21 cellular contexts compared by ENCODE assay signal in the genomic region with DNA sequence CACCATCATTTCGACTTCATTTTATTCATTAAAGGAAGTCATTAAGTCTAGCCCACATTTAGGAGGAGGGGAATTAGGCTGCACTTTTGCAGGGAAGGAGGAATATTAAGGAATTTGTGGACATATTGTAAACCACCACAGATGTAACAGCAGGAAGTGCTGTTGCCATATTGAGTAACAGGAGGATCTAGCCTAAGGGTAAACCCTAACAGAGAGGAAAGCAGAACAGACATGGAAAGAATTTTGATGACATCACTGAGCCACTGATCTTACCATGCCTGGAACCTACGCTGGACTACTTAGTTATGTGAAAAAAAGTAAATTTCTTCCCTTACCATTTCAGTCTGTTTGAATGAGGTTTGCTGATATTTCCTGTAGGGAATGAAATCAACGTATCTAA.
DNase-seq lines count a peak whose midpoint lies in the region; ATAC-seq and TF ChIP-seq lines count a peak whose summit lies in the region.
"Had no signal": no experiment of that assay in that cellular context is flagged by ENCODE, and none has a peak within 500 bp of the region (broad histone marks: within the 10 kb centered on the region; RNA-seq: fewer than 3 reads in every experiment).

No MANE protein-coding gene starts in this region.

- no TSS peak for BruUV-seq in Calu3 (replicated peaks; lab: Mats Ljungman, UMichigan)

- no peaks in the 10 kb centered on the region for H3K27me3 Mint-ChIP-seq in Calu3 (ENCODE audit: unreplicated experiment)
- H3K27me3 Mint-ChIP-seq: effector memory CD8-positive, alpha-beta T cell had no signal

- CTCF ChIA-PET in Calu3 (lab: Charles Lee): no interaction called here

- TF ChIP-seq CTCF in NB4 (IDR thresholded peaks at IDR 0.05; ENCODE audit: low read depth, low read length) (no peak), choroid plexus epithelial cell (conservative IDR thresholded peaks at IDR 0.05; ENCODE audit: low read depth, low read length) (no peak), Calu3 (IDR thresholded peaks at IDR 0.05; ENCODE audit: unreplicated experiment) (no peak)

- H3K18ac ChIP-seq in trophoblast cell (ENCODE audit: low read length): no peak overlapping the region

- peaks cover 0 to 3% of the 10 kb centered on the region in 2 experiments for H3K36me3 ChIP-seq in trophoblast cell (ENCODE audit: control insufficient read depth in 1 of 2, insufficient read depth in 2 of 2, low read length in 2 of 2)
- H3K36me3 ChIP-seq: right lobe of liver, stomach had no signal

- H3K9me3 Mint-ChIP-seq in Calu3 (ENCODE audit: low read depth, unreplicated experiment): peaks cover 5% of the 10 kb centered on the region
- H3K9me3 Mint-ChIP-seq: effector memory CD8-positive, alpha-beta T cell had no signal

- H3K27ac ChIP-seq in trophoblast cell (ENCODE audit: low read depth, low read length): peak overlapping the region; percentile 88
- H3K27ac ChIP-seq: right lobe of liver, stomach had no signal

- no peak overlapping the region for H2BK120ac ChIP-seq in trophoblast cell (ENCODE audit: insufficient read depth, low read length, poor library complexity)

- H3K4me3 ChIP-seq in NB4 (ENCODE audit: low read depth, low read length): no peak overlapping the region
- H3K4me3 ChIP-seq in choroid plexus epithelial cell (ENCODE audit: low read depth, low read length): no peak overlapping the region
- no peak overlapping the region for H3K4me3 ChIP-seq in trophoblast cell (ENCODE audit: low read depth, low read length)
- H3K4me3 ChIP-seq: right lobe of liver, stomach had no signal

- H2BK5ac ChIP-seq in trophoblast cell (ENCODE audit: low read depth, low read length, poor library complexity): no peak overlapping the region

- no peak overlapping the region for H3K4me2 ChIP-seq in trophoblast cell (ENCODE audit: low read length)

- no peak overlapping the region for H3K14ac ChIP-seq in trophoblast cell (ENCODE audit: low read length)

- peaks cover 24% of the 10 kb centered on the region for H3K79me1 ChIP-seq in trophoblast cell (ENCODE audit: low read length)

- no peak overlapping the region for H4K12ac ChIP-seq in trophoblast cell (ENCODE audit: low read depth, low read length)

- no peak overlapping the region for H2BK12ac ChIP-seq in trophoblast cell (ENCODE audit: low read length)

- no peaks in the 10 kb centered on the region for H3K27me3 ChIP-seq in trophoblast cell (ENCODE audit: insufficient read depth, low read length)
- H3K27me3 ChIP-seq: right lobe of liver, stomach had no signal

- no peak overlapping the region for H3K4me3 Mint-ChIP-seq in Calu3 (ENCODE audit: low read depth, unreplicated experiment)
- H3K4me3 Mint-ChIP-seq: effector memory CD8-positive, alpha-beta T cell had no signal

- peaks cover 20% of the 10 kb centered on the region for H3K36me3 Mint-ChIP-seq in Calu3 (ENCODE audit: insufficient read depth, unreplicated experiment)

- ATAC-seq in GM19467 (IDR thresholded peaks at IDR 0.05; ENCODE audit: unreplicated experiment): no peak
- ATAC-seq: activated CD4-positive, CD25-positive, alpha-beta regulatory T cell treated with anti-CD3 and anti-CD28 coated beads, Interleukin-2, amount 50 U/mL, for 24 hours; effector memory CD8-positive, alpha-beta T cell; left colon; Right ventricle myocardium inferior had no signal

- H3K79me2 ChIP-seq in trophoblast cell (ENCODE audit: control insufficient read depth, insufficient read depth, low read length, poor library complexity): peaks cover 2% of the 10 kb centered on the region

- H4K91ac ChIP-seq in trophoblast cell (ENCODE audit: low read depth, low read length): peak overlapping the region; percentile 60

- H2AFZ ChIP-seq in trophoblast cell (ENCODE audit: insufficient read depth, low read length, poor library complexity): no peak overlapping the region

- no peak overlapping the region for H3K23ac ChIP-seq in trophoblast cell (ENCODE audit: low read length)

- H3K9me3 ChIP-seq in trophoblast cell (ENCODE audit: insufficient read depth, low read depth, low read length): peaks cover 2% of the 10 kb centered on the region
- H3K9me3 ChIP-seq: right lobe of liver had no signal

- no peak for TF ChIP-seq POLR2A in NB4 (IDR thresholded peaks at IDR 0.05; ENCODE audit: extremely low read depth, insufficient read length)

- H3K4me1 Mint-ChIP-seq in Calu3 (ENCODE audit: low read depth, unreplicated experiment): peaks cover 47% of the 10 kb centered on the region

- H2AK5ac ChIP-seq in trophoblast cell (ENCODE audit: low read length): no peak overlapping the region

- WGBS in trophoblast cell (ENCODE audit: extremely low coverage, insufficient coverage, insufficient read length): no CpG with 5 or more reads among the region's 3 CpGs

- H3K27ac Mint-ChIP-seq in Calu3 (ENCODE audit: unreplicated experiment): no peak overlapping the region
- H3K27ac Mint-ChIP-seq: effector memory CD8-positive, alpha-beta T cell had no signal

- H4K8ac ChIP-seq in trophoblast cell (ENCODE audit: low read depth, low read length): no peak overlapping the region

- peaks cover 6 to 9% of the 10 kb centered on the region in 2 experiments for H3K4me1 ChIP-seq in trophoblast cell (ENCODE audit: control insufficient read depth in 1 of 2, insufficient read depth in 2 of 2, low read length in 2 of 2)
- H3K4me1 ChIP-seq: right lobe of liver had no signal

- H3K4ac ChIP-seq in trophoblast cell (ENCODE audit: low read depth, low read length): no peak overlapping the region

- H3K9ac ChIP-seq in trophoblast cell (ENCODE audit: low read length): no peak overlapping the region

- DNase-seq in NCI-H146 (lab: John Stamatoyannopoulos, UW) (peak; percentile 4), NCI-H146 treated with DMSO at 0.1 percent for 48 hours (lab: John Stamatoyannopoulos, UW; ENCODE audit: unreplicated experiment) (no peak), NB4 (ENCODE audit: low read depth) (peak; percentile 47), choroid plexus epithelial cell (ENCODE audit: low read depth) (peak; percentile 44), trophoblast cell (peak; percentile 49 to 97), Calu3 (no peak)
- no peak for DNase-seq in activated CD8-positive, alpha-beta memory T cell treated with anti-CD3 and anti-CD28 coated beads, Interleukin-2, amount 50 U/mL, for 48 hours
- DNase-seq: C1 segment of cervical spinal cord; DMS79 treated with DMSO at 0.1 percent for 48 hours; effector memory CD8-positive, alpha-beta T cell; KG1; left colon; NCI-H1436 treated with DMSO at 0.1 percent for 48 hours; NCI-H345; NK-92 treated with Interleukin-12 subunit alpha and Interleukin-12 subunit beta, amount 100 ng/mL, for 24 hours; nucleus accumbens; right lobe of liver; stomach had no signal

- intact Hi-C loops in Calu3 (cut with micrococcal nuclease; ENCODE audit: unreplicated experiment): no loop called here

Comparison
In these comparisons a context has a peak if more than half of its experiments do, and no peak if none do; other contexts are left out.
1. DNase-seq: peak in NCI-H146 (single experiment), NB4 (single experiment), choroid plexus epithelial cell (single experiment) and trophoblast cell (2 of 2); none in NCI-H146 treated with DMSO at 0.1 percent for 48 hours (single experiment), activated CD8-positive, alpha-beta memory T cell treated with anti-CD3 and anti-CD28 coated beads, Interleukin-2, amount 50 U/mL, for 48 hours (single experiment) and Calu3 (single experiment).